In genomic region chr11:43879789-43880639, GRCh38 we compare ENCODE assay signal across 8 cellular contexts. TPM values are rescaled to one million over a fixed set of nuclear protein-coding genes. Genes with fewer than 3 reads are reported as not detected.
DNase-seq lines count a peak whose midpoint lies in the region; ATAC-seq, FAIRE-seq and TF ChIP-seq lines count a peak whose summit lies in the region.

No MANE protein-coding gene starts in this region.

- peaks cover 19% of the 10 kb centered on the region for H3K79me2 ChIP-seq in ACC112 (ENCODE audit: control insufficient read depth, insufficient read depth, low read length, unreplicated experiment)
- H3K79me2 ChIP-seq in K562 (ENCODE audit: control insufficient read depth, insufficient read depth, low read length): peaks cover 9% of the 10 kb centered on the region

- H3K36me3 ChIP-seq in ACC112 (ENCODE audit: insufficient read depth, low read length): peaks cover 11% of the 10 kb centered on the region
- peaks cover 9% of the 10 kb centered on the region; the same call in 1 of the 3 replicates for H3K36me3 ChIP-seq in K562 (ENCODE audit: control insufficient read depth, insufficient read depth, low read length)
- H3K36me3 ChIP-seq in mesodermal cell (ENCODE audit: control insufficient read depth, insufficient read depth, low read length): peaks cover 20% of the 10 kb centered on the region

- no peak for TF ChIP-seq RAD21 in K562 (CRISPR knock-in tag; conservative IDR thresholded peaks at IDR 0.05 in 1 of 2, IDR thresholded peaks at IDR 0.05 in 1 of 2)

- peaks cover 9% of the 10 kb centered on the region for H3K4me1 ChIP-seq in ACC112 (ENCODE audit: control insufficient read depth, insufficient read depth, low read length, unreplicated experiment)
- peaks cover 0 to 6% of the 10 kb centered on the region in 2 experiments; a peak in 4 of 5 replicates for H3K4me1 ChIP-seq in K562 (replicated peaks in 1 of 2; ENCODE audit: control insufficient read depth in 2 of 2, insufficient read depth in 2 of 2, low read length in 2 of 2)
- peaks cover 5% of the 10 kb centered on the region for H3K4me1 ChIP-seq in mesodermal cell (ENCODE audit: control insufficient read depth, insufficient read depth, low read length, poor library complexity, severe bottlenecking)

- H3K27ac ChIP-seq in ACC112 (ENCODE audit: low read depth, low read length) (no peak overlapping the region), K562 (ENCODE audit: extremely low read depth, low read depth, low read length) (no peak overlapping the region; the same call in 2 of the 3 replicates), mesodermal cell (ENCODE audit: low read depth, low read length, severe bottlenecking) (no peak overlapping the region)

- intact Hi-C loops in K562 (cut with micrococcal nuclease): no loop called here
- intact Hi-C loops in posterior cingulate gyrus (cut with DNase I): no loop called here

- peak overlapping the region; percentile 96 for H3K4me3 ChIP-seq in ACC112 (ENCODE audit: low read depth, low read length)
- peak overlapping the region; percentile 86 for H3K4me3 ChIP-seq in K562
- H3K4me3 ChIP-seq in mesodermal cell (ENCODE audit: extremely low read depth, insufficient read depth, low read length, poor library complexity, severe bottlenecking): peak overlapping the region; percentile 86

- H3K9me3 ChIP-seq in K562 (replicated peaks; ENCODE audit: control insufficient read depth, insufficient read depth, low read depth, low read length): peaks cover 3% of the 10 kb centered on the region
- peaks cover 4% of the 10 kb centered on the region for H3K9me3 ChIP-seq in mesodermal cell (ENCODE audit: control insufficient read depth, low read length)

- peak overlapping the region in 1 of 2 experiments; percentile 3; a peak in 1 of 4 replicates for H3K9ac ChIP-seq in K562 (ENCODE audit: insufficient read depth in 1 of 2, low read depth in 2 of 2, low read length in 2 of 2)

- H2AFZ ChIP-seq in ACC112 (ENCODE audit: low read length, unreplicated experiment): peak overlapping the region; percentile 98
- peak overlapping the region; percentile 90 for H2AFZ ChIP-seq in K562 (ENCODE audit: low read depth, low read length)

- no peak for TF ChIP-seq EP300 in K562 (IDR thresholded peaks at IDR 0.05; ENCODE audit: low read length)

- H3K27me3 ChIP-seq in ACC112 (ENCODE audit: insufficient read depth, low read length): peaks cover 9% of the 10 kb centered on the region
- H3K27me3 ChIP-seq in K562 (ENCODE audit: control insufficient read depth in 2 of 2, insufficient read depth in 2 of 2, low read length in 2 of 2): no peaks in the 10 kb centered on the region

- POLR2A ChIA-PET in K562 (lab: Yijun Ruan, JAX): no interaction called here

- ATAC-seq in HG02870 (IDR thresholded peaks at IDR 0.05; ENCODE audit: unreplicated experiment): peak; percentile 10
- no peak; the same call in 2 of the 3 replicates for ATAC-seq in K562
- ATAC-seq in GM19463 (IDR thresholded peaks at IDR 0.05; ENCODE audit: unreplicated experiment): no peak
- ATAC-seq in GM18867 (IDR thresholded peaks at IDR 0.05; ENCODE audit: unreplicated experiment): no peak
- no peak for ATAC-seq in GM18870 (IDR thresholded peaks at IDR 0.05; ENCODE audit: unreplicated experiment)

- BruUV-seq in K562 (replicated peaks; lab: Mats Ljungman, UMichigan): no TSS peak

- no peak for TF ChIP-seq POLR2A in K562 (conservative IDR thresholded peaks at IDR 0.05)

- FAIRE-seq in K562 (lab: Jason Lieb, UNC): no peak

- no peak for TF ChIP-seq CTCF in K562 (IDR thresholded peaks at IDR 0.05 in 2 of 3, conservative IDR thresholded peaks at IDR 0.05 in 1 of 3; ENCODE audit: insufficient read depth in 2 of 3, low read depth in 1 of 3, low read length in 3 of 3)

- H3K4me2 ChIP-seq in K562 (ENCODE audit: insufficient read depth, low read length): peak overlapping the region; percentile 86

- no peaks in the 10 kb centered on the region for H3K9me1 ChIP-seq in K562 (ENCODE audit: control insufficient read depth, insufficient read depth, low read length)

- in situ Hi-C loops in K562 (cut with MboI): no loop called here

- WGBS in K562 (ENCODE audit: insufficient coverage, low coverage, missing lambda C conversion rate): 43% methylated on average over 13 of the region's 13 CpGs
- 42 to 58% methylated on average over 11 of the region's 13 CpGs for WGBS in mesodermal cell (ENCODE audit: insufficient coverage in 2 of 2), 2 experiments

- DNase-seq in K562 (ENCODE audit: extremely low read depth in 1 of 4, low spot score in 3 of 4) (peak in 1 of 4 experiments; percentile 4), posterior cingulate gyrus (no peak)

- no peaks in the 10 kb centered on the region for H4K20me1 ChIP-seq in K562 (replicated peaks; ENCODE audit: control insufficient read depth, insufficient read depth, low read length)

- CTCF ChIA-PET in K562 (lab: Yijun Ruan, JAX; ENCODE audit: low intra/inter-chr PET ratio): no interaction called here

TF ChIP-seq in K562, 482 proteins besides CTCF, POLR2A, EP300 and RAD21:
- TF ChIP-seq IRF1 (CRISPR knock-in tag; IDR thresholded peaks at IDR 0.05; ENCODE audit: borderline replicate concordance) (no peak), ELF4 (CRISPR knock-in tag; IDR thresholded peaks at IDR 0.05) (peak; percentile 74; the same call in 1 of the 2 replicates), MAFG (tag; conservative IDR thresholded peaks at IDR 0.05) (peak; percentile 67), ARNT (IDR thresholded peaks at IDR 0.05) (0 out of 4 replicates have a peak, but pooled peaks of 1 of the 2 experiments have one; percentile 32)
- TF ChIP-seq, protein P1, sequence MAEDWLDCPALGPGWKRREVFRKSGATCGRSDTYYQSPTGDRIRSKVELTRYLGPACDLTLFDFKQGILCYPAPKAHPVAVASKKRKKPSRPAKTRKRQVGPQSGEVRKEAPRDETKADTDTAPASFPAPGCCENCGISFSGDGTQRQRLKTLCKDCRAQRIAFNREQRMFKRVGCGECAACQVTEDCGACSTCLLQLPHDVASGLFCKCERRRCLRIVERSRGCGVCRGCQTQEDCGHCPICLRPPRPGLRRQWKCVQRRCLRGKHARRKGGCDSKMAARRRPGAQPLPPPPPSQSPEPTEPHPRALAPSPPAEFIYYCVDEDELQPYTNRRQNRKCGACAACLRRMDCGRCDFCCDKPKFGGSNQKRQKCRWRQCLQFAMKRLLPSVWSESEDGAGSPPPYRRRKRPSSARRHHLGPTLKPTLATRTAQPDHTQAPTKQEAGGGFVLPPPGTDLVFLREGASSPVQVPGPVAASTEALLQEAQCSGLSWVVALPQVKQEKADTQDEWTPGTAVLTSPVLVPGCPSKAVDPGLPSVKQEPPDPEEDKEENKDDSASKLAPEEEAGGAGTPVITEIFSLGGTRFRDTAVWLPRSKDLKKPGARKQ (CRISPR knock-in tag; IDR thresholded peaks at IDR 0.05): no peak
TF ChIP-seq in K562: peak in this region for 3.

RNA-seq across cellular contexts. Expression of gene ALKBH3, which starts 0.6 kb away (rescaled TPM):
- total RNA-seq in K562 (2011; cell fraction: chromatin; rRNA removed; ENCODE audit: low replicate concordance): 12.6 and 15.8 TPM in 2 replicates
- total RNA-seq in K562 (2011; cell fraction: nucleolus; rRNA removed): 8.7 and 11.2 TPM in 2 replicates
- 8.6 and 8.9 TPM in 2 replicates for total RNA-seq in K562 (2011; cell fraction: nucleoplasm; rRNA removed)
- total RNA-seq in K562 (2014; rRNA removed) (37.6 and 38.6 TPM in 2 replicates), K562 (2014; rRNA removed; fragmentation: Illumina TruSeq; extraction: Trizol) (42.5 TPM in 2 replicates), K562 (2015; rRNA removed; fragmentation: Illumina TruSeq; extraction: Trizol) (42.2 and 42.9 TPM in 2 replicates), K562 (2021) (33.1 and 37.9 TPM in 2 replicates)
- polyA plus RNA-seq in K562 (2011; rRNA removed) (25.5 and 30.0 TPM in 2 replicates), K562 (2014; fragmentation: Illumina TruSeq; extraction: Trizol) (45.1 and 49.9 TPM in 2 replicates), K562 (2014; fragmentation: Nextera tagmentation; extraction: Ambion mirVana) (10 to 100 TPM; 16.0 to 25.0 TPM), K562 (2014; rRNA removed) (24.3 and 36.5 TPM in 2 replicates)
- polyA plus RNA-seq in K562 (2011; cell fraction: cytosol; rRNA removed): 14.3 and 22.8 TPM in 2 replicates
- polyA plus RNA-seq in K562 (2011; cell fraction: nucleus; rRNA removed): 11.1 and 16.7 TPM in 2 replicates
- 25.6 and 42.0 TPM in 2 replicates for polyA plus RNA-seq in K562 (2012)
- 33.5 and 52.5 TPM in 2 replicates for polyA minus RNA-seq in K562 (2011; rRNA and poly(A)+ RNA removed)
- 6.2 and 9.3 TPM in 2 replicates for polyA minus RNA-seq in K562 (2011; cell fraction: cytosol; rRNA and poly(A)+ RNA removed)
- 10.9 and 16.0 TPM in 2 replicates for polyA minus RNA-seq in K562 (2011; cell fraction: nucleus; rRNA and poly(A)+ RNA removed)
- 35.1 TPM for polyA plus RNA-seq in mesodermal cell (2013, experiment 1 of 2)
- polyA plus RNA-seq in mesodermal cell (2013, experiment 2 of 2): 26.9 TPM
